ENCODE assay signal across 8 cellular contexts in genomic region chr6:52416629-52417151, GRCh38. TPM values are rescaled to one million over a fixed set of nuclear protein-coding genes. Genes with fewer than 3 reads are reported as not detected.
DNase-seq lines count a peak whose midpoint lies in the region; ATAC-seq, FAIRE-seq and TF ChIP-seq lines count a peak whose summit lies in the region.

No MANE protein-coding gene starts in this region.

- no peaks in the 10 kb centered on the region for H3K36me3 ChIP-seq in bronchial epithelial cell (ENCODE audit: control insufficient read depth, insufficient read depth, low read length)
- H3K36me3 ChIP-seq in left lung = no peaks in the 10 kb centered on the region
- H3K36me3 ChIP-seq in upper lobe of left lung = no peaks in the 10 kb centered on the region

- TF ChIP-seq CTCF in bronchial epithelial cell (IDR thresholded peaks at IDR 0.05; ENCODE audit: insufficient read depth, low read length, severe bottlenecking) (peak; percentile 72), left lung (IDR thresholded peaks at IDR 0.05) (peak; percentile 72 to 81), upper lobe of left lung (IDR thresholded peaks at IDR 0.05) (peak; percentile 70 to 87 (median 79))

- intact Hi-C loops in left lung (cut with DNase I) = loop anchor here in 1 of 2 donors (5.0 kb wide), 1 partner anchor 246 kb away; no protein-coding TSS in a partner anchor

- peak; percentile 43 for ATAC-seq in left lung
- ATAC-seq in upper lobe of left lung (ENCODE audit: low FRiP score in 2 of 2) = peak in 1 of 2 donors; percentile 41
- no peak for ATAC-seq in HG03571 (IDR thresholded peaks at IDR 0.05; ENCODE audit: unreplicated experiment)

- H3K9me3 ChIP-seq in left lung = no peaks in the 10 kb centered on the region
- no peaks in the 10 kb centered on the region for H3K9me3 ChIP-seq in upper lobe of left lung

- no peak overlapping the region for H3K27ac ChIP-seq in left lung
- H3K27ac ChIP-seq in upper lobe of left lung = no peak overlapping the region

- H3K4me3 ChIP-seq in bronchial epithelial cell (ENCODE audit: low read depth, low read length) = no peak overlapping the region
- H3K4me3 ChIP-seq in left lung = no peak overlapping the region
- no peak overlapping the region for H3K4me3 ChIP-seq in upper lobe of left lung

- 0% methylated on average over 1 of the region's 1 CpG for WGBS in upper lobe of left lung, 2 donors

- peaks cover 5 to 19% of the 10 kb centered on the region in 2 donors for H3K4me1 ChIP-seq in left lung
- H3K4me1 ChIP-seq in upper lobe of left lung = peaks cover 12 to 22% (median 17%) of the 10 kb centered on the region in 4 donors

- no peak for TF ChIP-seq EP300 in upper lobe of left lung (IDR thresholded peaks at IDR 0.05)

- peak; percentile 27 for DNase-seq in SKM-1 treated with dmso at 0.1 percent for 144 hours (lab: John Stamatoyannopoulos, UW; ENCODE audit: unreplicated experiment)
- no peak for DNase-seq in SKM-1 (lab: John Stamatoyannopoulos, UW; ENCODE audit: unreplicated experiment)
- peak; percentile 59 for DNase-seq in HTR-8/SVneo (ENCODE audit: insufficient read length, low spot score)
- DNase-seq in NOMO-1 treated with DMSO at 0.1 percent for 48 hours (lab: John Stamatoyannopoulos, UW; ENCODE audit: unreplicated experiment) = peak; percentile 48
- peak; percentile 80 for DNase-seq in bronchial epithelial cell (ENCODE audit: low read depth)
- no peak for DNase-seq in left lung
- DNase-seq in upper lobe of left lung = no peak

- FAIRE-seq in HTR-8/SVneo (lab: Jason Lieb, UNC) (no peak), bronchial epithelial cell (lab: Jason Lieb, UNC) (no peak)

- H3K27me3 ChIP-seq in bronchial epithelial cell (ENCODE audit: control insufficient read depth, insufficient read depth, low read length) (no peaks in the 10 kb centered on the region), left lung (no peaks in the 10 kb centered on the region), upper lobe of left lung (no peaks in the 10 kb centered on the region)

- TF ChIP-seq POLR2A in upper lobe of left lung (IDR thresholded peaks at IDR 0.05) = no peak

RNA-seq across cellular contexts. Expression of gene EFHC1, which starts 3.5 kb away (rescaled TPM):
- total RNA-seq in bronchial epithelial cell = 4.5 and 6.6 TPM in 2 replicates
- 10 to 100 TPM; 14.6 to 24.7 TPM for total RNA-seq in left lung
- 10 to 100 TPM; 16.2 to 96.4 (median 21.6) TPM for total RNA-seq in upper lobe of left lung

RNA-seq across cellular contexts. Expression of gene PAQR8, which starts 54.7 kb away (rescaled TPM):
- 1.3 and 5.6 TPM in 2 replicates for total RNA-seq in bronchial epithelial cell
- total RNA-seq in left lung = 10 to 100 TPM in 1 of 2 donors, 1 to 10 TPM in 1; 9.3 to 15.6 TPM
- total RNA-seq in upper lobe of left lung = 10 to 100 TPM in 3 of 6 donors, 1 to 10 TPM in 3; 3.4 to 21.6 (median 9.3) TPM

Comparison
In these comparisons a context has a peak if more than half of its experiments do, and no peak if none do; other contexts are left out.
1. DNase-seq: peak in SKM-1 treated with dmso at 0.1 percent for 144 hours (single experiment), HTR-8/SVneo (single experiment), NOMO-1 treated with DMSO at 0.1 percent for 48 hours (single experiment) and bronchial epithelial cell (single experiment); none in SKM-1 (single experiment), left lung (0 of 2) and upper lobe of left lung (0 of 2).
2. Peak in every context shown above with its lines, with median percentiles within 50 percentile points of each other: CTCF ChIP-seq.